19 cellular contexts compared by ENCODE assay signal in the genomic region with DNA sequence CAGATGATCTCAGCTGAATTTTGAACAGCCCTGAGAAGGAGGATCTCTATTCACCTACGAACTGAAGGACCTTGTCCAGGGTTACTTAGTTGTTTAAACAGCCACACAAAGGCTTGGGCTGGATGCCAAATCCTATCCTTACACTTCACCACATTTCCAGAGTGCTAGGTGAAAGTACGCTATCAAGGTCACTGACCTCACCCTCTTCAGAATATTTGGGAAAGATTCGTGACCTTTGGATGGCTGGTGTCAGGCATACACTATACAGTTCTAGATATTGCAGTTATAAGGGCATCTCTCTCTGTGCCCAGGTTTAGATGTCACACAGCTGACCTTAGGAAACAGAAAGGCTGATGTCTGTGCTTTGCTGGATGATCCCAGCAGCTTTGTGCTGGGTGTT.
DNase-seq lines count a peak whose midpoint lies in the region; TF ChIP-seq lines count a peak whose summit lies in the region.
"Had no signal": no experiment of that assay in that cellular context is flagged by ENCODE, and none has a peak within 500 bp of the region (broad histone marks: within the 10 kb centered on the region; RNA-seq: fewer than 3 reads in every experiment).

No MANE protein-coding gene starts in this region.

- no peaks in the 10 kb centered on the region for H3K36me3 Mint-ChIP-seq in MCF 10A (ENCODE audit: insufficient read depth, unreplicated experiment)

- TF ChIP-seq EP300 in transverse colon (IDR thresholded peaks at IDR 0.05; ENCODE audit: low read depth): no peak

- no peak overlapping the region for H2AFZ ChIP-seq in mammary epithelial cell (ENCODE audit: low read depth, low read length)
- no peak overlapping the region for H2AFZ ChIP-seq in hepatocyte

- no peak overlapping the region for H3K27ac ChIP-seq in mammary epithelial cell (ENCODE audit: insufficient read depth, low read depth, low read length)
- no peak overlapping the region for H3K27ac ChIP-seq in hepatocyte
- no peak overlapping the region for H3K27ac ChIP-seq in transverse colon
- H3K27ac ChIP-seq: VCaP had no signal

- H3K36me3 ChIP-seq in mammary epithelial cell (ENCODE audit: insufficient read depth, low read length): no peaks in the 10 kb centered on the region
- no peaks in the 10 kb centered on the region for H3K36me3 ChIP-seq in hepatocyte (replicated peaks; ENCODE audit: insufficient read depth, low read depth)
- no peaks in the 10 kb centered on the region for H3K36me3 ChIP-seq in transverse colon

- H3K9me3 Mint-ChIP-seq in MCF 10A (ENCODE audit: unreplicated experiment): no peaks in the 10 kb centered on the region
- H3K9me3 Mint-ChIP-seq: activated CD4-positive, alpha-beta memory T cell treated with anti-CD3 and anti-CD28 coated beads, Interleukin-2, amount 10 ng/mL, durations not matched to agents 7 days and 5 days; activated T-helper 1 cell treated with anti-CD3 and anti-CD28 coated beads, Interleukin-12 subunit alpha, Interleukin-12 subunit beta, Interleukin-2, Interleukin-4 antibody, amounts not matched to agents 30 ng/mL and 10 ng/mL and 1 ng/mL, durations not matched to agents 14 hours and 24 hours and 36 hours; nephron; stimulated activated naive CD8-positive, alpha-beta T cell treated with anti-CD3 and anti-CD28 coated beads, Interleukin-15, Interleukin-2, amounts not matched to agents 100 ng/mL and 50 ng/mL, for 24 hours had no signal

- 92% methylated on average over 3 of the region's 3 CpGs for WGBS in mammary epithelial cell (ENCODE audit: low coverage, missing lambda C conversion rate)
- 71% methylated on average over 3 of the region's 3 CpGs for WGBS in hepatocyte (ENCODE audit: low lambda C conversion rate, missing lambda C conversion rate)
- 53 to 60% methylated on average over 1 to 3 of the region's 3 CpGs for WGBS in transverse colon (ENCODE audit: low coverage in 1 of 2), 2 donors

- no peaks in the 10 kb centered on the region for H3K9me2 ChIP-seq in hepatocyte (replicated peaks; ENCODE audit: insufficient read depth)

- intact Hi-C loops in MCF 10A (cut with micrococcal nuclease) (no loop called here), mammary epithelial cell (cut with micrococcal nuclease) (no loop called here), transverse colon (cut with DNase I; ENCODE audit: low total_unique reads) (no loop called here)

- no peak overlapping the region for H3K4me3 Mint-ChIP-seq in MCF 10A (ENCODE audit: unreplicated experiment)
- H3K4me3 Mint-ChIP-seq: activated CD4-positive, alpha-beta memory T cell treated with anti-CD3 and anti-CD28 coated beads, Interleukin-2, amount 10 ng/mL, durations not matched to agents 7 days and 5 days; activated T-helper 1 cell treated with anti-CD3 and anti-CD28 coated beads, Interleukin-12 subunit alpha, Interleukin-12 subunit beta, Interleukin-2, Interleukin-4 antibody, amounts not matched to agents 30 ng/mL and 10 ng/mL and 1 ng/mL, durations not matched to agents 14 hours and 24 hours and 36 hours; nephron; stimulated activated naive CD8-positive, alpha-beta T cell treated with anti-CD3 and anti-CD28 coated beads, Interleukin-15, Interleukin-2, amounts not matched to agents 100 ng/mL and 50 ng/mL, for 24 hours had no signal

- DNase-seq in MCF 10A (ENCODE audit: unreplicated experiment): peak; percentile 55
- DNase-seq in mammary epithelial cell: no peak
- DNase-seq in NCI-H748 treated with DMSO at 0.1 percent for 48 hours (lab: John Stamatoyannopoulos, UW): peak; percentile 10
- peak; percentile 40 for DNase-seq in hepatocyte (ENCODE audit: low spot score)
- DNase-seq in transverse colon: peak; percentile 14
- no peak for DNase-seq in NCI-H2196 treated with DMSO at 0.1 percent for 48 hours (lab: John Stamatoyannopoulos, UW; ENCODE audit: unreplicated experiment)
- DNase-seq in GF-D8 (lab: John Stamatoyannopoulos, UW): no peak
- no peak for DNase-seq in T-helper 1 cell
- DNase-seq: activated CD4-positive, alpha-beta memory T cell treated with anti-CD3 and anti-CD28 coated beads, Interleukin-2, amount 10 ng/mL, durations not matched to agents 7 days and 5 days; foreskin fibroblast; KBM-7; NCI-H1436; NCI-H774; stimulated activated CD4-positive, alpha-beta T cell treated with anti-CD3 and anti-CD28 coated beads, Interleukin-15, amount 100 ng/mL, for 24 hours; SW 1271 had no signal

- POLR2A ChIA-PET in MCF 10A (lab: Yijun Ruan, JAX): no interaction called here

- H3K27me3 ChIP-seq in mammary epithelial cell (ENCODE audit: insufficient read depth, low read length) (no peaks in the 10 kb centered on the region), hepatocyte (no peaks in the 10 kb centered on the region), transverse colon (no peaks in the 10 kb centered on the region)

- dilution Hi-C loops in mammary epithelial cell (cut with HindIII; ENCODE audit: low sequenced_read_pairs): no loop called here

- peaks cover 28% of the 10 kb centered on the region for H3K4me1 Mint-ChIP-seq in MCF 10A (ENCODE audit: insufficient read depth, unreplicated experiment)
- H3K4me1 Mint-ChIP-seq: activated CD4-positive, alpha-beta memory T cell treated with anti-CD3 and anti-CD28 coated beads, Interleukin-2, amount 10 ng/mL, durations not matched to agents 7 days and 5 days had no signal

- H3K79me2 ChIP-seq in mammary epithelial cell (ENCODE audit: insufficient read depth, low read length) (no peaks in the 10 kb centered on the region), hepatocyte (no peaks in the 10 kb centered on the region)

- H3K4me3 ChIP-seq in mammary epithelial cell (replicated peaks in 1 of 3; ENCODE audit: insufficient read depth in 1 of 3, low read depth in 2 of 3, low read length in 3 of 3) (no peak overlapping the region), hepatocyte (no peak overlapping the region), transverse colon (no peak overlapping the region)

- BruUV-seq in MCF 10A (replicated peaks; lab: Mats Ljungman, UMichigan) (no TSS peak), mammary epithelial cell (replicated peaks; lab: Mats Ljungman, UMichigan) (no TSS peak)

- H4K20me1 ChIP-seq in mammary epithelial cell (ENCODE audit: insufficient read depth, low read length) (no peaks in the 10 kb centered on the region), hepatocyte (ENCODE audit: insufficient read depth, poor library complexity, severe bottlenecking) (no peaks in the 10 kb centered on the region)

- H3K27me3 Mint-ChIP-seq in MCF 10A (ENCODE audit: insufficient read depth, unreplicated experiment): no peaks in the 10 kb centered on the region

- in situ Hi-C loops in mammary epithelial cell (cut with MboI; ENCODE audit: low sequenced_read_pairs in 2 of 2) (no loop called here), transverse colon (cut with MboI; ENCODE audit: low pct_ligation_motif_present in 1 of 4, low pct_unique_long_range_greater_than_20kb in 1 of 4, low sequenced_read_pairs in 3 of 4) (no loop called here)

- H3K9ac ChIP-seq in mammary epithelial cell (ENCODE audit: insufficient read depth, low read length): no peak overlapping the region

- H3K27ac Mint-ChIP-seq in MCF 10A (ENCODE audit: low read depth, unreplicated experiment): no peak overlapping the region
- H3K27ac Mint-ChIP-seq: activated CD4-positive, alpha-beta memory T cell treated with anti-CD3 and anti-CD28 coated beads, Interleukin-2, amount 10 ng/mL, durations not matched to agents 7 days and 5 days; activated T-helper 1 cell treated with anti-CD3 and anti-CD28 coated beads, Interleukin-12 subunit alpha, Interleukin-12 subunit beta, Interleukin-2, Interleukin-4 antibody, amounts not matched to agents 30 ng/mL and 10 ng/mL and 1 ng/mL, durations not matched to agents 14 hours and 24 hours and 36 hours; stimulated activated naive CD8-positive, alpha-beta T cell treated with anti-CD3 and anti-CD28 coated beads, Interleukin-15, Interleukin-2, amounts not matched to agents 100 ng/mL and 50 ng/mL, for 24 hours had no signal

- TF ChIP-seq CTCF in MCF 10A (IDR thresholded peaks at IDR 0.05; ENCODE audit: unreplicated experiment) (no peak), mammary epithelial cell (conservative IDR thresholded peaks at IDR 0.05 in 1 of 2, IDR thresholded peaks at IDR 0.05 in 1 of 2; ENCODE audit: extremely low read depth in 1 of 2, insufficient read depth in 1 of 2, low read depth in 1 of 2, low read length in 2 of 2) (no peak), hepatocyte (IDR thresholded peaks at IDR 0.05; ENCODE audit: poor library complexity) (no peak), transverse colon (IDR thresholded peaks at IDR 0.05) (no peak)

- H3K9me3 ChIP-seq in mammary epithelial cell (replicated peaks; ENCODE audit: insufficient read depth, low read length): no peaks in the 10 kb centered on the region
- no peaks in the 10 kb centered on the region for H3K9me3 ChIP-seq in hepatocyte (ENCODE audit: low read depth)
- no peaks in the 10 kb centered on the region for H3K9me3 ChIP-seq in transverse colon

- CTCF ChIA-PET in MCF 10A (lab: Yijun Ruan, JAX) (no interaction called here), mammary epithelial cell (lab: Charles Lee; ENCODE audit: low non-redundant PET) (no interaction called here)

- no peak overlapping the region for H3K4me2 ChIP-seq in mammary epithelial cell (ENCODE audit: insufficient read depth, low read depth, low read length)
- H3K4me2 ChIP-seq in hepatocyte: no peak overlapping the region

- TF ChIP-seq POLR2A in transverse colon (IDR thresholded peaks at IDR 0.05): no peak

- H3K4me1 ChIP-seq in mammary epithelial cell (ENCODE audit: insufficient read depth, low read length): peaks cover 17% of the 10 kb centered on the region
- peaks cover 7% of the 10 kb centered on the region for H3K4me1 ChIP-seq in hepatocyte (ENCODE audit: insufficient read depth)
- peaks cover 3 to 21% (median 11%) of the 10 kb centered on the region in 4 donors for H3K4me1 ChIP-seq in transverse colon

Comparison
In these comparisons a context has a peak if more than half of its experiments do, and no peak if none do; other contexts are left out.
1. DNase-seq: peak in MCF 10A (single experiment), NCI-H748 treated with DMSO at 0.1 percent for 48 hours (single experiment), hepatocyte (single experiment) and transverse colon (single experiment); none in mammary epithelial cell (single experiment), NCI-H2196 treated with DMSO at 0.1 percent for 48 hours (single experiment), GF-D8 (single experiment) and T-helper 1 cell (0 of 5).